In the genomic region with DNA sequence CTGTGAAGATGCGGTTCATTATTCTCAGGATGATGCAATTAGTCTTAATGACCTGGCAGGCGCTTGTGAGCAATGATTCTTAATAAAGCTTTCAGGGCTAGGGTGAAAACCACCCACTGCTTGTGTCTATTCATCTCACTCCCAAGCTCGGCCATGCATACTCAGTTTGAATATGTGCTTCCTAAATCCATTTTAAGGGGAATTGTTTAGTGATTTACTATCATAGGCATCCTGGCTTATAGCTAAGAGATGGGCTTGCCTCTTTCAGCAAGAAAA, we compare ENCODE assay signal across 17 cellular contexts.
DNase-seq lines count a peak whose midpoint lies in the region; ATAC-seq and TF ChIP-seq lines count a peak whose summit lies in the region.
"Had no signal": no experiment of that assay in that cellular context is flagged by ENCODE, and none has a peak within 500 bp of the region (broad histone marks: within the 10 kb centered on the region; RNA-seq: fewer than 3 reads in every experiment).

No MANE protein-coding gene starts in this region.

- no peaks in the 10 kb centered on the region for H3K27me3 ChIP-seq in GM06990 (replicated peaks; ENCODE audit: control insufficient read depth, insufficient read depth, low read length)
- H3K27me3 ChIP-seq: thyroid gland had no signal

- DNase-seq in GM06990 (ENCODE audit: extremely low read depth, insufficient read length) (peak; percentile 63), nucleus accumbens (lab: John Stamatoyannopoulos, UW) (no peak), NCI-H1048 (lab: John Stamatoyannopoulos, UW) (no peak), NK-92 (lab: John Stamatoyannopoulos, UW; ENCODE audit: unreplicated experiment) (no peak)
- DNase-seq: activated CD4-positive, alpha-beta T cell treated with anti-CD3 and anti-CD28 coated beads, Interleukin-2, amount 10 ng/mL, durations not matched to agents 24 days and 14 days; activated T-cell treated with anti-CD3 and anti-CD28 coated beads, Interleukin-2, amount 50 U/mL, for 72 hours; glutamatergic neuron; kidney; NCI-H446; RPMI8226; thyroid gland had no signal

- no peak for TF ChIP-seq CTCF in GM06990 (IDR thresholded peaks at IDR 0.05; ENCODE audit: insufficient read depth, low read length, poor library complexity, severe bottlenecking)

- peak; percentile 47 for ATAC-seq in GM19035 (IDR thresholded peaks at IDR 0.05; ENCODE audit: unreplicated experiment)
- peak; percentile 51 for ATAC-seq in HG02610 (IDR thresholded peaks at IDR 0.05; ENCODE audit: unreplicated experiment)
- ATAC-seq in HG03378 (IDR thresholded peaks at IDR 0.05; ENCODE audit: unreplicated experiment), result peak; percentile 48
- ATAC-seq in HG03039 (IDR thresholded peaks at IDR 0.05; ENCODE audit: unreplicated experiment), result no peak
- ATAC-seq: A549; activated T-cell treated with anti-CD3 and anti-CD28 coated beads, Interleukin-2, amount 50 U/mL, for 72 hours had no signal

- H3K4me3 ChIP-seq in GM06990 (replicated peaks; ENCODE audit: low read depth, low read length), result no peak overlapping the region
- H3K4me3 ChIP-seq: A549, prostate gland, thyroid gland had no signal

- no peaks in the 10 kb centered on the region for H3K36me3 ChIP-seq in GM06990 (ENCODE audit: control insufficient read depth, insufficient read depth, low read length)
- H3K36me3 ChIP-seq: prostate gland, thyroid gland had no signal
